Comparison of ENCODE assay signal across 8 cellular contexts in genomic region chr1:16215882-16216753, GRCh38. TPM values are rescaled to one million over a fixed set of nuclear protein-coding genes. Genes with fewer than 3 reads are reported as not detected.
DNase-seq lines count a peak whose midpoint lies in the region; ATAC-seq and TF ChIP-seq lines count a peak whose summit lies in the region.

No MANE protein-coding gene starts in this region.

- H3K9me3 ChIP-seq in neuronal stem cell (replicated peaks in 1 of 2; ENCODE audit: control insufficient read depth in 2 of 2, insufficient read depth in 1 of 2, low read depth in 1 of 2, low read length in 2 of 2), result no peaks in the 10 kb centered on the region

- H2AK5ac ChIP-seq in neuronal stem cell (ENCODE audit: low read depth, low read length), result peak overlapping the region; percentile 38

- peak overlapping the region; percentile 84 for H3K4me3 Mint-ChIP-seq in activated naive CD8-positive, alpha-beta T cell
- peak overlapping the region; percentile 88 for H3K4me3 Mint-ChIP-seq in type B pancreatic cell

- peak overlapping the region; percentile 79 for H2AFZ ChIP-seq in neuronal stem cell (ENCODE audit: low read length)

- POLR2A ChIA-PET in RWPE1 (lab: Yijun Ruan, JAX; ENCODE audit: low non-redundant PET), result interaction anchor here (1.3 to 1.9 kb wide), 2 partner anchors 9 to 27 kb away, joined by 4 to 8 read pairs; no protein-coding TSS in a partner anchor

- CTCF ChIA-PET in RWPE1 (lab: Yijun Ruan, JAX), result interaction anchor here (0.6 kb wide), 1 partner anchor 53 kb away, joined by 3 read pairs; no protein-coding TSS in a partner anchor

- H4K91ac ChIP-seq in neuronal stem cell (ENCODE audit: low read depth, low read length, poor library complexity), result no peak overlapping the region

- TF ChIP-seq CTCF in RWPE1 (conservative IDR thresholded peaks at IDR 0.05; ENCODE audit: low read depth), result no peak
- no peak for TF ChIP-seq CTCF in type B pancreatic cell (conservative IDR thresholded peaks at IDR 0.05)

- no peak overlapping the region for H3K14ac ChIP-seq in neuronal stem cell (ENCODE audit: low read length)

- peak overlapping the region; percentile 83 for H3K4me2 ChIP-seq in neuronal stem cell (ENCODE audit: insufficient read depth, low read length, poor library complexity, severe bottlenecking)

- H3K23ac ChIP-seq in neuronal stem cell (ENCODE audit: low read depth, low read length, poor library complexity), result peak overlapping the region; percentile 87

- no peak overlapping the region for H3K27ac Mint-ChIP-seq in activated naive CD8-positive, alpha-beta T cell
- H3K27ac Mint-ChIP-seq in type B pancreatic cell, result peak overlapping the region; percentile 55

- H2BK12ac ChIP-seq in neuronal stem cell (ENCODE audit: low read length), result peak overlapping the region; percentile 76

- H3K27me3 Mint-ChIP-seq in activated naive CD8-positive, alpha-beta T cell, result no peaks in the 10 kb centered on the region
- H3K27me3 Mint-ChIP-seq in type B pancreatic cell, result peaks cover 16% of the 10 kb centered on the region

- H3K27me3 ChIP-seq in neuronal stem cell (ENCODE audit: control insufficient read depth in 3 of 3, insufficient read depth in 3 of 3, low read depth in 1 of 3, low read length in 3 of 3), result peaks cover 0 to 59% (median 13%) of the 10 kb centered on the region in 3 experiments

- peak overlapping the region; percentile 96 for H3K18ac ChIP-seq in neuronal stem cell (ENCODE audit: low read length)

- ATAC-seq in GM21529 (IDR thresholded peaks at IDR 0.05; ENCODE audit: unreplicated experiment), result no peak

- H3K9ac ChIP-seq in neuronal stem cell (ENCODE audit: low read depth, low read length, poor library complexity), result peak overlapping the region; percentile 64

- no CpG with 5 or more reads among the region's 33 CpGs for WGBS in neuronal stem cell (ENCODE audit: extremely low coverage in 2 of 2, insufficient read length in 2 of 2, insufficient replicate concordance in 1 of 2), 2 donors

- H3K4me3 ChIP-seq in neuronal stem cell (ENCODE audit: low read length in 2 of 2), result peak overlapping the region in 1 of 2 donors; percentile 71

- H3K79me1 ChIP-seq in neuronal stem cell (ENCODE audit: low read depth, low read length), result peaks cover 3% of the 10 kb centered on the region

- H2BK120ac ChIP-seq in neuronal stem cell (ENCODE audit: low read depth, low read length), result no peak overlapping the region

- H2BK15ac ChIP-seq in neuronal stem cell (ENCODE audit: low read length), result peak overlapping the region; percentile 32

- H3K4me1 ChIP-seq in neuronal stem cell (ENCODE audit: control insufficient read depth in 2 of 2, insufficient read depth in 1 of 2, low read depth in 1 of 2, low read length in 2 of 2), result peaks cover 16 to 23% of the 10 kb centered on the region in 2 donors

- H3K27ac ChIP-seq in RWPE1, result no peak overlapping the region
- H3K27ac ChIP-seq in neuronal stem cell (replicated peaks; ENCODE audit: low read length), result peak overlapping the region; percentile 21

- no peaks in the 10 kb centered on the region for H3K36me3 Mint-ChIP-seq in activated naive CD8-positive, alpha-beta T cell
- no peaks in the 10 kb centered on the region for H3K36me3 Mint-ChIP-seq in type B pancreatic cell

- peaks cover 13% of the 10 kb centered on the region for H3K4me1 Mint-ChIP-seq in activated naive CD8-positive, alpha-beta T cell (ENCODE audit: low read depth)
- H3K4me1 Mint-ChIP-seq in type B pancreatic cell (ENCODE audit: unreplicated experiment), result peaks cover 30% of the 10 kb centered on the region

- H3K4ac ChIP-seq in neuronal stem cell (ENCODE audit: low read length), result peak overlapping the region; percentile 66

- H3K9me3 Mint-ChIP-seq in activated naive CD8-positive, alpha-beta T cell (ENCODE audit: low read depth), result no peaks in the 10 kb centered on the region
- H3K9me3 Mint-ChIP-seq in type B pancreatic cell, result no peaks in the 10 kb centered on the region

- H2BK5ac ChIP-seq in neuronal stem cell (ENCODE audit: low read length), result peak overlapping the region; percentile 29

- H3K36me3 ChIP-seq in neuronal stem cell (replicated peaks in 1 of 2; ENCODE audit: control insufficient read depth in 2 of 2, insufficient read depth in 2 of 2, low read length in 2 of 2), result no peaks in the 10 kb centered on the region

- peak; percentile 81 for DNase-seq in CMK (ENCODE audit: low read depth)
- peak; percentile 86 for DNase-seq in HPDE6-E6E7 (ENCODE audit: extremely low spot score)
- peak; percentile 65 for DNase-seq in RWPE1 (ENCODE audit: low spot score)
- DNase-seq in glomerular endothelial cell (ENCODE audit: extremely low read depth, low read depth, low spot score), result peak; percentile 67
- DNase-seq in neuronal stem cell (ENCODE audit: low spot score), result peak; percentile 93
- DNase-seq in type B pancreatic cell (ENCODE audit: extremely low spot score, unreplicated experiment), result no peak

- H4K8ac ChIP-seq in neuronal stem cell (ENCODE audit: low read depth, low read length), result no peak overlapping the region

RNA-seq across cellular contexts. Expression of gene ARHGEF19, which starts 3.7 kb away (rescaled TPM):
- total RNA-seq in glomerular endothelial cell (2.6 and 3.7 TPM in 2 replicates), type B pancreatic cell (ENCODE audit: low replicate concordance) (20.2 and 29.5 TPM in 2 replicates)
- polyA plus RNA-seq in neuronal stem cell (2013, experiment 1 of 2), result 14.7 TPM
- 14.8 TPM for polyA plus RNA-seq in neuronal stem cell (2013, experiment 2 of 2)

RNA-seq across cellular contexts. Expression of gene CPLANE2, which starts 20.9 kb away (rescaled TPM):
- total RNA-seq in glomerular endothelial cell (2.7 and 4.1 TPM in 2 replicates), type B pancreatic cell (ENCODE audit: low replicate concordance) (11.1 and 12.9 TPM in 2 replicates)
- polyA plus RNA-seq in neuronal stem cell (2013, experiment 1 of 2), result 4.3 TPM
- 5.2 TPM for polyA plus RNA-seq in neuronal stem cell (2013, experiment 2 of 2)
